15 cellular contexts compared by ENCODE assay signal in the genomic region with DNA sequence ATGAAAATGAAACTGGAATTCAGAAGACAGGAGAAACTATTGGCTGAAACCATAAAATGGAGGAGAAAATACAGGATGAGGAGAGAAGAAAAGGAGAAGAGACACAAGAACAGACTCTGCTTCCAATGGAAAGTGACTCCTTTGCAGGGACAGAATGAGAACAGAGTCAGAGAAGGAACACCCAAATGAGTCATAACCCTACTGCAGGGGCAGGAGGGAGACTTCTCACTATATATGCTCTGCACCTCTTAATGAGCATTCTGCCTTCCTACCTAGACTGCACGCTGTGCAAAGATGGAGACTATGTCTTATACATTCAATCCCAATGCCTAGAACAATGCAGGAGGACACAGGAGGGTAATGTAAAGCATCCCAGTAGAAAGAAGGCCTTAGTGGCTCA. TPM values are rescaled to one million over a fixed set of nuclear protein-coding genes. Genes with fewer than 3 reads are reported as not detected.
DNase-seq lines count a peak whose midpoint lies in the region; ATAC-seq and TF ChIP-seq lines count a peak whose summit lies in the region.
"Had no signal": no experiment of that assay in that cellular context is flagged by ENCODE, and none has a peak within 500 bp of the region (broad histone marks: within the 10 kb centered on the region; RNA-seq: fewer than 3 reads in every experiment).

No MANE protein-coding gene starts in this region.

- H4K91ac ChIP-seq in H9 (ENCODE audit: insufficient read length, low read depth, low read length): no peak overlapping the region

- no peaks in the 10 kb centered on the region for H3K27me3 ChIP-seq in right atrium auricular region
- no peaks in the 10 kb centered on the region for H3K27me3 ChIP-seq in H9 (ENCODE audit: insufficient read depth, low read length)
- H3K27me3 ChIP-seq: colonic mucosa had no signal

- no peak overlapping the region for H3K4me3 Mint-ChIP-seq in activated naive CD8-positive, alpha-beta T cell treated with anti-CD3 and anti-CD28 coated beads, Interleukin-2, amount 50 U/mL, for 24 hours
- no peak overlapping the region for H3K4me3 Mint-ChIP-seq in activated naive CD8-positive, alpha-beta T cell treated with anti-CD3 and anti-CD28 coated beads for 36 hours
- no peak overlapping the region for H3K4me3 Mint-ChIP-seq in stimulated activated naive B cell treated with anti-CD40 and anti-IgM and Interleukin-4, amounts not matched to agents 10 μg/mL and 1 μg/mL and 100 μg/mL, for 72 hours
- no peak overlapping the region for H3K4me3 Mint-ChIP-seq in H9
- H3K4me3 Mint-ChIP-seq: activated CD4-positive, alpha-beta memory T cell treated with anti-CD3 and anti-CD28 coated beads for 36 hours had no signal

- H3K4me1 Mint-ChIP-seq in activated naive CD8-positive, alpha-beta T cell treated with anti-CD3 and anti-CD28 coated beads, Interleukin-2, amount 50 U/mL, for 24 hours: peaks cover 9% of the 10 kb centered on the region
- H3K4me1 Mint-ChIP-seq in activated naive CD8-positive, alpha-beta T cell treated with anti-CD3 and anti-CD28 coated beads for 36 hours: peaks cover 12% of the 10 kb centered on the region
- peaks cover 0 to 2% of the 10 kb centered on the region in 2 donors for H3K4me1 Mint-ChIP-seq in stimulated activated naive B cell treated with anti-CD40 and anti-IgM and Interleukin-4, amounts not matched to agents 10 μg/mL and 1 μg/mL and 100 μg/mL, for 72 hours
- H3K4me1 Mint-ChIP-seq in H9: peaks cover 5 to 6% of the 10 kb centered on the region in 2 experiments

- no peak overlapping the region for H3K14ac ChIP-seq in H9 (ENCODE audit: insufficient read depth, low read length)

- no peak overlapping the region for H2BK15ac ChIP-seq in H9 (ENCODE audit: low read depth, low read length)

- H3K27me3 Mint-ChIP-seq in activated naive CD8-positive, alpha-beta T cell treated with anti-CD3 and anti-CD28 coated beads, Interleukin-2, amount 50 U/mL, for 24 hours: peaks cover 2% of the 10 kb centered on the region
- peaks cover 6% of the 10 kb centered on the region for H3K27me3 Mint-ChIP-seq in activated naive CD8-positive, alpha-beta T cell treated with anti-CD3 and anti-CD28 coated beads for 36 hours
- H3K27me3 Mint-ChIP-seq in stimulated activated naive B cell treated with anti-CD40 and anti-IgM and Interleukin-4, amounts not matched to agents 10 μg/mL and 1 μg/mL and 100 μg/mL, for 72 hours: peaks cover 14 to 33% of the 10 kb centered on the region in 2 donors
- H3K27me3 Mint-ChIP-seq in H9 (ENCODE audit: low read depth): no peaks in the 10 kb centered on the region; the same call in 1 of the 2 replicates

- H2BK5ac ChIP-seq in H9 (ENCODE audit: insufficient read length, low read length): no peak overlapping the region

- no peak overlapping the region for H3T11ph ChIP-seq in H9 (ENCODE audit: low read length)

- H2BK12ac ChIP-seq in H9 (ENCODE audit: insufficient read length, low read depth, low read length): no peak overlapping the region

- H3K27ac ChIP-seq in right atrium auricular region (no peak overlapping the region), H9 (ENCODE audit: insufficient read length, low read depth, low read length) (no peak overlapping the region)
- H3K27ac ChIP-seq: colonic mucosa had no signal

- no peak overlapping the region for H3K4ac ChIP-seq in H9 (ENCODE audit: low read depth, low read length)

- no peaks in the 10 kb centered on the region for H3K36me3 Mint-ChIP-seq in activated naive CD8-positive, alpha-beta T cell treated with anti-CD3 and anti-CD28 coated beads, Interleukin-2, amount 50 U/mL, for 24 hours (ENCODE audit: low read depth)
- peaks cover 3% of the 10 kb centered on the region for H3K36me3 Mint-ChIP-seq in activated naive CD8-positive, alpha-beta T cell treated with anti-CD3 and anti-CD28 coated beads for 36 hours
- H3K36me3 Mint-ChIP-seq in stimulated activated naive B cell treated with anti-CD40 and anti-IgM and Interleukin-4, amounts not matched to agents 10 μg/mL and 1 μg/mL and 100 μg/mL, for 72 hours: peaks cover 0 to 6% of the 10 kb centered on the region in 2 donors
- H3K36me3 Mint-ChIP-seq in H9 (ENCODE audit: insufficient read depth in 1 of 3, low read depth in 3 of 3): peaks cover 0 to 6% (median 0%) of the 10 kb centered on the region in 3 experiments; a peak in 4 of 7 replicates
- H3K36me3 Mint-ChIP-seq: activated CD4-positive, alpha-beta memory T cell treated with anti-CD3 and anti-CD28 coated beads for 36 hours; activated naive CD4-positive, alpha-beta T cell treated with anti-CD3 and anti-CD28 coated beads, Interleukin-2, amount 50 U/mL, for 72 hours had no signal

- no peak overlapping the region for H3K9ac ChIP-seq in H9 (ENCODE audit: extremely low read depth, insufficient read length, low read length)

- no peak overlapping the region for H4K5ac ChIP-seq in H9 (ENCODE audit: insufficient read length, low read depth, low read length)

- no peaks in the 10 kb centered on the region for H4K20me1 ChIP-seq in H9 (ENCODE audit: control insufficient read depth, insufficient read depth, insufficient read length)

- H3K9me3 ChIP-seq in right atrium auricular region: no peaks in the 10 kb centered on the region
- no peaks in the 10 kb centered on the region for H3K9me3 ChIP-seq in H9 (ENCODE audit: control insufficient read depth, low read depth, low read length)
- H3K9me3 ChIP-seq: colonic mucosa had no signal

- no peaks in the 10 kb centered on the region for H3K4me1 ChIP-seq in right atrium auricular region
- no peaks in the 10 kb centered on the region for H3K4me1 ChIP-seq in H9 (ENCODE audit: insufficient read depth, low read length)
- H3K4me1 ChIP-seq: colonic mucosa had no signal

- no peak for DNase-seq in activated naive CD8-positive, alpha-beta T cell treated with anti-CD3 and anti-CD28 coated beads, Interleukin-2, amount 50 U/mL, for 24 hours
- DNase-seq in activated naive CD8-positive, alpha-beta T cell treated with anti-CD3 and anti-CD28 coated beads for 36 hours: no peak
- no peak for DNase-seq in stimulated activated naive B cell treated with anti-CD40 and anti-IgM and Interleukin-4, amounts not matched to agents 10 μg/mL and 1 μg/mL and 100 μg/mL, for 72 hours
- DNase-seq in right atrium auricular region (ENCODE audit: low spot score): no peak
- no peak for DNase-seq in COLO829 (ENCODE audit: low spot score)
- no peak for DNase-seq in H9
- DNase-seq: activated CD4-positive, alpha-beta memory T cell treated with anti-CD3 and anti-CD28 coated beads for 36 hours; colonic mucosa; NCI-H187; T-helper 1 cell had no signal

- no peaks in the 10 kb centered on the region for H3K23me2 ChIP-seq in H9 (ENCODE audit: insufficient read length, low read depth, low read length, poor library complexity, severe bottlenecking)

- no peak overlapping the region for H3K18ac ChIP-seq in H9 (ENCODE audit: insufficient read length, low read depth, low read length)

- no peak overlapping the region for H2AK5ac ChIP-seq in H9 (ENCODE audit: insufficient read length, low read length)

- H3K79me1 ChIP-seq in H9 (ENCODE audit: insufficient read depth, low read depth, low read length, poor library complexity, severe bottlenecking): no peaks in the 10 kb centered on the region

- WGBS in H9 (ENCODE audit: extremely low coverage, insufficient read length, low lambda C conversion rate): no CpG with 5 or more reads among the region's 1 CpG

- no peak overlapping the region for H3K27ac Mint-ChIP-seq in activated naive CD8-positive, alpha-beta T cell treated with anti-CD3 and anti-CD28 coated beads, Interleukin-2, amount 50 U/mL, for 24 hours
- H3K27ac Mint-ChIP-seq in activated naive CD8-positive, alpha-beta T cell treated with anti-CD3 and anti-CD28 coated beads for 36 hours: no peak overlapping the region
- H3K27ac Mint-ChIP-seq in stimulated activated naive B cell treated with anti-CD40 and anti-IgM and Interleukin-4, amounts not matched to agents 10 μg/mL and 1 μg/mL and 100 μg/mL, for 72 hours: no peak overlapping the region
- H3K27ac Mint-ChIP-seq in H9: no peak overlapping the region
- H3K27ac Mint-ChIP-seq: activated CD4-positive, alpha-beta memory T cell treated with anti-CD3 and anti-CD28 coated beads for 36 hours; activated naive CD4-positive, alpha-beta T cell treated with anti-CD3 and anti-CD28 coated beads, Interleukin-2, amount 50 U/mL, for 72 hours had no signal

- H3K36me3 ChIP-seq in right atrium auricular region: no peaks in the 10 kb centered on the region
- H3K36me3 ChIP-seq: colonic mucosa had no signal

- no peak overlapping the region for H3K23ac ChIP-seq in H9 (ENCODE audit: insufficient read length, low read depth, low read length)

- H3K4me3 ChIP-seq in right atrium auricular region: no peak overlapping the region
- H3K4me3 ChIP-seq: colonic mucosa had no signal

- no peak overlapping the region for H2AFZ ChIP-seq in H9 (ENCODE audit: low read length)

- H3K9me3 Mint-ChIP-seq in activated naive CD8-positive, alpha-beta T cell treated with anti-CD3 and anti-CD28 coated beads, Interleukin-2, amount 50 U/mL, for 24 hours: no peaks in the 10 kb centered on the region
- no peaks in the 10 kb centered on the region for H3K9me3 Mint-ChIP-seq in activated naive CD8-positive, alpha-beta T cell treated with anti-CD3 and anti-CD28 coated beads for 36 hours
- no peaks in the 10 kb centered on the region for H3K9me3 Mint-ChIP-seq in stimulated activated naive B cell treated with anti-CD40 and anti-IgM and Interleukin-4, amounts not matched to agents 10 μg/mL and 1 μg/mL and 100 μg/mL, for 72 hours
- peaks cover 5 to 7% of the 10 kb centered on the region in 2 experiments; a peak in 4 of 5 replicates for H3K9me3 Mint-ChIP-seq in H9
- H3K9me3 Mint-ChIP-seq: activated CD4-positive, alpha-beta memory T cell treated with anti-CD3 and anti-CD28 coated beads for 36 hours had no signal

- H4K8ac ChIP-seq in H9 (replicated peaks; ENCODE audit: insufficient read length, low read depth, low read length): no peak overlapping the region

- TF ChIP-seq CTCF in right atrium auricular region (IDR thresholded peaks at IDR 0.05): no peak
- no peak for TF ChIP-seq CTCF in H9 (conservative IDR thresholded peaks at IDR 0.05)

- no peak overlapping the region for H2BK120ac ChIP-seq in H9 (ENCODE audit: low read depth, low read length, poor library complexity, severe bottlenecking)

- no peak overlapping the region for H3K56ac ChIP-seq in H9 (ENCODE audit: insufficient read length, low read depth, low read length)

- H3K4me2 ChIP-seq in H9 (ENCODE audit: insufficient read depth, insufficient read length, low read length): no peak overlapping the region

- H2BK20ac ChIP-seq in H9 (ENCODE audit: low read depth, low read length, poor library complexity, severe bottlenecking): no peak overlapping the region

- no peaks in the 10 kb centered on the region for H3K79me2 ChIP-seq in H9 (ENCODE audit: insufficient read depth, low read length)

- peak; percentile 43 for ATAC-seq in activated naive CD8-positive, alpha-beta T cell treated with anti-CD3 and anti-CD28 coated beads, Interleukin-2, amount 50 U/mL, for 24 hours
- ATAC-seq in HG02610 (IDR thresholded peaks at IDR 0.05; ENCODE audit: unreplicated experiment): peak; percentile 70
- peak; percentile 55 for ATAC-seq in HG03575 (IDR thresholded peaks at IDR 0.05; ENCODE audit: extremely low read depth, insufficient number of reproducible peaks, low FRiP score, unreplicated experiment)
- ATAC-seq in stimulated activated naive B cell treated with anti-CD40 and anti-IgM and Interleukin-4, amounts not matched to agents 10 μg/mL and 1 μg/mL and 100 μg/mL, for 72 hours (replicated peaks): peak; percentile 41 to 65

RNA-seq across cellular contexts. Expression of a gene that starts 2.1 kb away (rescaled TPM):
- total RNA-seq in activated naive CD8-positive, alpha-beta T cell treated with anti-CD3 and anti-CD28 coated beads for 36 hours: not detected
- total RNA-seq in right atrium auricular region (not detected), H9 (2021) (0.09 TPM in 1 of 2 replicates, not detected in the other)
- total RNA-seq: A673, colonic mucosa, myocyte had no signal

RNA-seq across cellular contexts. Expression of a gene that starts 18.3 kb away (rescaled TPM):
- 10 to 100 TPM; 54.2 to 56.0 TPM for total RNA-seq in activated naive CD8-positive, alpha-beta T cell treated with anti-CD3 and anti-CD28 coated beads for 36 hours
- total RNA-seq in right atrium auricular region (10 to 100 TPM; 59.1 to 67.0 TPM), H9 (2021) (53.8 and 56.4 TPM in 2 replicates)
